34 cellular contexts compared by ENCODE assay signal in genomic region chr7:3953946-3954345, GRCh38.
"Had no signal": no experiment of that assay in that cellular context is flagged by ENCODE, and none has a peak within 500 bp of the region (broad histone marks: within the 10 kb centered on the region; RNA-seq: fewer than 3 reads in every experiment).

No MANE protein-coding gene starts in this region.

- DNase-seq: activated B cell treated with CpG ODN at 0.5 μM for 24 hours; activated CD4-positive, alpha-beta memory T cell treated with anti-CD3 and anti-CD28 coated beads for 36 hours; activated CD4-positive, alpha-beta T cell treated with anti-CD3 and anti-CD28 coated beads for 4 hours; activated CD4-positive, alpha-beta T cell treated with anti-CD3 and anti-CD28 coated beads, Interleukin-2, amount 10 ng/mL, durations not matched to agents 24 days and 14 days; activated CD4-positive, alpha-beta T cell treated with anti-CD3 and anti-CD28 coated beads, Interleukin-2, amount 50 U/mL, for 1 hour; activated CD4-positive, alpha-beta T cell treated with anti-CD3 and anti-CD28 coated beads, Interleukin-2, amount 50 U/mL, for 4 hours; activated CD4-positive, CD25-positive, alpha-beta regulatory T cell treated with anti-CD3 and anti-CD28 coated beads, Interleukin-2, amount 50 U/mL, for 72 hours; activated CD8-positive, alpha-beta memory T cell treated with anti-CD3 and anti-CD28 coated beads, Interleukin-2, amount 50 U/mL, for 4 hours; activated CD8-positive, alpha-beta T cell treated with anti-CD3 and anti-CD28 coated beads for 36 hours; activated effector memory CD4-positive, alpha-beta T cell treated with anti-CD3 and anti-CD28 coated beads, Interleukin-2, amount 50 U/mL, for 16 hours; activated gamma-delta T cell treated with Interleukin-2 at 50 U/mL for 16 hours; activated naive CD4-positive, alpha-beta T cell; activated naive CD4-positive, alpha-beta T cell treated with anti-CD3 and anti-CD28 coated beads for 36 hours; activated naive CD4-positive, alpha-beta T cell treated with anti-CD3 and anti-CD28 coated beads, Interleukin-2, amount 50 U/mL, for 16 hours; activated naive CD8-positive, alpha-beta T cell treated with anti-CD3 and anti-CD28 coated beads for 36 hours; activated T-cell treated with anti-CD3 and anti-CD28 coated beads for 4 hours; activated T-cell treated with anti-CD3 and anti-CD28 coated beads, Interleukin-2, amount 50 U/mL, for 1 hour; activated T-cell treated with anti-CD3 and anti-CD28 coated beads, Interleukin-2, amount 50 U/mL, for 4 hours; activated T-cell treated with anti-CD3 and anti-CD28 coated beads, Interleukin-2, amount 50 U/mL, for 72 hours; adrenal gland; amniotic stem cell; aorta; body of pancreas; brain microvascular endothelial cell; central memory CD4-positive, alpha-beta T cell; T-helper 1 cell; T-helper 2 cell; T-helper 9 cell had no signal

- ATAC-seq: activated CD8-positive, alpha-beta T cell treated with anti-CD3 and anti-CD28 coated beads for 36 hours; activated naive CD4-positive, alpha-beta T cell treated with anti-CD3 and anti-CD28 coated beads, Interleukin-2, amount 50 U/mL, for 72 hours; activated T-cell treated with anti-CD3 and anti-CD28 coated beads, Interleukin-2, amount 50 U/mL, for 4 hours; activated T-cell treated with anti-CD3 and anti-CD28 coated beads, Interleukin-2, amount 50 U/mL, for 72 hours; activated T-helper 17 cell treated with anti-CD3 and anti-CD28 coated beads, Interleukin-2, amount 50 U/mL, for 72 hours; body of pancreas had no signal

- H3K36me3 ChIP-seq: adrenal gland, brain microvascular endothelial cell, breast epithelium had no signal

- H3K27ac ChIP-seq: adrenal gland, body of pancreas, brain microvascular endothelial cell, breast epithelium, VCaP had no signal

- FAIRE-seq: astrocyte, TTC549 had no signal

- H3K4me3 ChIP-seq: adrenal gland, body of pancreas, breast epithelium had no signal

- H3K9me3 ChIP-seq: adrenal gland, body of pancreas, breast epithelium had no signal

- H3K4me1 ChIP-seq: adrenal gland, breast epithelium had no signal

- H3K27me3 ChIP-seq: adrenal gland, body of pancreas, brain microvascular endothelial cell, breast epithelium had no signal
